ENCODE assay signal across 29 cellular contexts in genomic region chr22:48262596-48263430, GRCh38.
"Had no signal": no experiment of that assay in that cellular context is flagged by ENCODE, and none has a peak within 500 bp of the region (broad histone marks: within the 10 kb centered on the region; RNA-seq: fewer than 3 reads in every experiment).

No MANE protein-coding gene starts in this region.

- H3K4me1 ChIP-seq: adrenal gland, body of pancreas, colonic mucosa had no signal

- H3K27me3 ChIP-seq: adrenal gland, body of pancreas, colonic mucosa had no signal

- H3K9me3 ChIP-seq: adrenal gland, body of pancreas, colonic mucosa had no signal

- H3K9me3 Mint-ChIP-seq: activated CD4-positive, alpha-beta memory T cell treated with anti-CD3 and anti-CD28 coated beads for 36 hours; activated CD4-positive, alpha-beta T cell treated with anti-CD3 and anti-CD28 coated beads, Interleukin-2, amount 10 ng/mL, durations not matched to agents 24 days and 14 days; activated naive CD4-positive, alpha-beta T cell treated with anti-CD3 and anti-CD28 coated beads for 36 hours; activated naive CD4-positive, alpha-beta T cell treated with anti-CD3 and anti-CD28 coated beads, Interleukin-2, amount 50 U/mL, for 24 hours; activated naive CD8-positive, alpha-beta T cell treated with anti-CD3 and anti-CD28 coated beads for 36 hours; activated naive CD8-positive, alpha-beta T cell treated with anti-CD3 and anti-CD28 coated beads, Interleukin-2, amount 50 U/mL, for 24 hours; activated T-helper 1 cell treated with anti-CD3 and anti-CD28 coated beads, Interleukin-12 subunit alpha, Interleukin-12 subunit beta, Interleukin-2, Interleukin-4 antibody, amounts not matched to agents 30 ng/mL and 10 ng/mL and 1 ng/mL, durations not matched to agents 14 hours and 24 hours and 36 hours; activated T-helper 2 cell treated with anti-CD3 and anti-CD28 coated beads, Interferon-gamma antibody, Interleukin-2, Interleukin-4, amounts not matched to agents 10 μg/mL and 5 μg/mL and 100 μg/mL, durations not matched to agents 14 hours and 24 hours and 36 hours; T-cell; T-helper 1 cell treated with Interleukin-12 subunit alpha and Interleukin-12 subunit beta and Interleukin-4 antibody, amounts not matched to agents 30 μg/mL and 1 μg/mL, for 36 hours had no signal

- H3K36me3 Mint-ChIP-seq: activated CD4-positive, alpha-beta memory T cell treated with anti-CD3 and anti-CD28 coated beads for 36 hours; activated CD8-positive, alpha-beta memory T cell treated with anti-CD3 and anti-CD28 coated beads, Interleukin-2, amount 10 ng/mL, durations not matched to agents 7 days and 5 days; activated naive CD4-positive, alpha-beta T cell treated with anti-CD3 and anti-CD28 coated beads, Interleukin-2, amount 50 U/mL, for 24 hours; activated naive CD8-positive, alpha-beta T cell treated with anti-CD3 and anti-CD28 coated beads for 36 hours; T-cell had no signal

- H3K36me3 ChIP-seq: adrenal gland, colonic mucosa had no signal

- H3K4me3 ChIP-seq: adrenal gland, body of pancreas, colonic mucosa had no signal

- H3K4me3 Mint-ChIP-seq: activated CD4-positive, alpha-beta memory T cell treated with anti-CD3 and anti-CD28 coated beads for 36 hours; activated CD4-positive, alpha-beta T cell treated with anti-CD3 and anti-CD28 coated beads for 36 hours; activated CD4-positive, alpha-beta T cell treated with anti-CD3 and anti-CD28 coated beads, Interleukin-2, amount 10 ng/mL, durations not matched to agents 24 days and 14 days; activated CD8-positive, alpha-beta memory T cell treated with anti-CD3 and anti-CD28 coated beads, Interleukin-2, amount 10 ng/mL, durations not matched to agents 7 days and 5 days; activated CD8-positive, alpha-beta T cell treated with anti-CD3 and anti-CD28 coated beads, Interleukin-2, amount 10 ng/mL, durations not matched to agents 7 days and 5 days; activated naive CD4-positive, alpha-beta T cell treated with anti-CD3 and anti-CD28 coated beads for 36 hours; activated naive CD4-positive, alpha-beta T cell treated with anti-CD3 and anti-CD28 coated beads, Interleukin-2, amount 50 U/mL, for 24 hours; activated naive CD8-positive, alpha-beta T cell treated with anti-CD3 and anti-CD28 coated beads for 36 hours; activated naive CD8-positive, alpha-beta T cell treated with anti-CD3 and anti-CD28 coated beads, Interleukin-2, amount 50 U/mL, for 24 hours; activated T-helper 1 cell treated with anti-CD3 and anti-CD28 coated beads, Interleukin-12 subunit alpha, Interleukin-12 subunit beta, Interleukin-2, Interleukin-4 antibody, amounts not matched to agents 30 ng/mL and 10 ng/mL and 1 ng/mL, durations not matched to agents 14 hours and 24 hours and 36 hours; T-cell; T-helper 1 cell treated with Interleukin-12 subunit alpha and Interleukin-12 subunit beta and Interleukin-4 antibody, amounts not matched to agents 30 μg/mL and 1 μg/mL, for 36 hours had no signal

- ATAC-seq: activated CD4-positive, alpha-beta T cell treated with anti-CD3 and anti-CD28 coated beads for 36 hours; activated CD8-positive, alpha-beta memory T cell treated with anti-CD3 and anti-CD28 coated beads, Interleukin-2, amount 10 ng/mL, durations not matched to agents 7 days and 5 days; activated CD8-positive, alpha-beta T cell treated with anti-CD3 and anti-CD28 coated beads, Interleukin-2, amount 10 ng/mL, durations not matched to agents 7 days and 5 days; activated naive CD8-positive, alpha-beta T cell treated with anti-CD3 and anti-CD28 coated beads, Interleukin-2, amount 50 U/mL, for 24 hours; body of pancreas; esophagus mucosa; T-cell had no signal

- H3K27ac ChIP-seq: adrenal gland, body of pancreas, colonic mucosa had no signal

- DNase-seq: activated CD4-positive, alpha-beta memory T cell treated with anti-CD3 and anti-CD28 coated beads for 36 hours; activated CD4-positive, alpha-beta T cell treated with anti-CD3 and anti-CD28 coated beads for 36 hours; activated CD4-positive, alpha-beta T cell treated with anti-CD3 and anti-CD28 coated beads, Interleukin-2, amount 10 ng/mL, durations not matched to agents 24 days and 14 days; activated CD4-positive, CD25-positive, alpha-beta regulatory T cell; activated CD4-positive, CD25-positive, alpha-beta regulatory T cell treated with anti-CD3 and anti-CD28 coated beads, Interleukin-2, amount 50 U/mL, for 72 hours; activated CD8-positive, alpha-beta memory T cell treated with anti-CD3 and anti-CD28 coated beads, Interleukin-2, amount 10 ng/mL, durations not matched to agents 7 days and 5 days; activated CD8-positive, alpha-beta memory T cell treated with anti-CD3 and anti-CD28 coated beads, Interleukin-2, amount 50 U/mL, for 4 hours; activated CD8-positive, alpha-beta T cell treated with anti-CD3 and anti-CD28 coated beads, Interleukin-2, amount 10 ng/mL, durations not matched to agents 7 days and 5 days; activated naive CD4-positive, alpha-beta T cell treated with anti-CD3 and anti-CD28 coated beads for 36 hours; activated naive CD8-positive, alpha-beta T cell treated with anti-CD3 and anti-CD28 coated beads for 36 hours; activated naive CD8-positive, alpha-beta T cell treated with anti-CD3 and anti-CD28 coated beads, Interleukin-2, amount 50 U/mL, for 24 hours; activated T-cell treated with anti-CD3 and anti-CD28 coated beads, Interleukin-2, amount 50 U/mL, for 1 hour; activated T-cell treated with anti-CD3 and anti-CD28 coated beads, Interleukin-2, amount 50 U/mL, for 48 hours; adrenal gland; amygdala; aorta; body of pancreas; central memory CD4-positive, alpha-beta T cell; cerebellar nuclear complex; colonic mucosa; effector CD8-positive, alpha-beta T cell; foreskin fibroblast; T-cell; T-helper 9 cell had no signal

- H3K27ac Mint-ChIP-seq: activated CD4-positive, alpha-beta memory T cell treated with anti-CD3 and anti-CD28 coated beads for 36 hours; activated CD4-positive, alpha-beta T cell treated with anti-CD3 and anti-CD28 coated beads for 36 hours; activated CD4-positive, alpha-beta T cell treated with anti-CD3 and anti-CD28 coated beads, Interleukin-2, amount 10 ng/mL, durations not matched to agents 24 days and 14 days; activated CD8-positive, alpha-beta memory T cell treated with anti-CD3 and anti-CD28 coated beads, Interleukin-2, amount 10 ng/mL, durations not matched to agents 7 days and 5 days; activated CD8-positive, alpha-beta T cell treated with anti-CD3 and anti-CD28 coated beads, Interleukin-2, amount 10 ng/mL, durations not matched to agents 7 days and 5 days; activated naive CD4-positive, alpha-beta T cell treated with anti-CD3 and anti-CD28 coated beads for 36 hours; activated naive CD4-positive, alpha-beta T cell treated with anti-CD3 and anti-CD28 coated beads, Interleukin-2, amount 50 U/mL, for 24 hours; activated naive CD8-positive, alpha-beta T cell treated with anti-CD3 and anti-CD28 coated beads for 36 hours; activated naive CD8-positive, alpha-beta T cell treated with anti-CD3 and anti-CD28 coated beads, Interleukin-2, amount 50 U/mL, for 24 hours; activated T-helper 1 cell treated with anti-CD3 and anti-CD28 coated beads, Interleukin-12 subunit alpha, Interleukin-12 subunit beta, Interleukin-2, Interleukin-4 antibody, amounts not matched to agents 30 ng/mL and 10 ng/mL and 1 ng/mL, durations not matched to agents 14 hours and 24 hours and 36 hours; activated T-helper 2 cell treated with anti-CD3 and anti-CD28 coated beads, Interferon-gamma antibody, Interleukin-2, Interleukin-4, amounts not matched to agents 10 μg/mL and 5 μg/mL and 100 μg/mL, durations not matched to agents 14 hours and 24 hours and 36 hours; T-cell; T-helper 1 cell treated with Interleukin-12 subunit alpha and Interleukin-12 subunit beta and Interleukin-4 antibody, amounts not matched to agents 30 μg/mL and 1 μg/mL, for 36 hours had no signal

- H3K27me3 Mint-ChIP-seq: activated CD4-positive, alpha-beta T cell treated with anti-CD3 and anti-CD28 coated beads for 36 hours; activated CD4-positive, alpha-beta T cell treated with anti-CD3 and anti-CD28 coated beads, Interleukin-2, amount 10 ng/mL, durations not matched to agents 24 days and 14 days; activated CD8-positive, alpha-beta memory T cell treated with anti-CD3 and anti-CD28 coated beads, Interleukin-2, amount 10 ng/mL, durations not matched to agents 7 days and 5 days; activated naive CD4-positive, alpha-beta T cell treated with anti-CD3 and anti-CD28 coated beads, Interleukin-2, amount 50 U/mL, for 24 hours; activated naive CD8-positive, alpha-beta T cell treated with anti-CD3 and anti-CD28 coated beads for 36 hours had no signal

- H3K4me1 Mint-ChIP-seq: activated CD4-positive, alpha-beta T cell treated with anti-CD3 and anti-CD28 coated beads for 36 hours; activated CD4-positive, alpha-beta T cell treated with anti-CD3 and anti-CD28 coated beads, Interleukin-2, amount 10 ng/mL, durations not matched to agents 24 days and 14 days; activated CD8-positive, alpha-beta memory T cell treated with anti-CD3 and anti-CD28 coated beads, Interleukin-2, amount 10 ng/mL, durations not matched to agents 7 days and 5 days; activated naive CD4-positive, alpha-beta T cell treated with anti-CD3 and anti-CD28 coated beads, Interleukin-2, amount 50 U/mL, for 24 hours; activated naive CD8-positive, alpha-beta T cell treated with anti-CD3 and anti-CD28 coated beads for 36 hours; T-cell had no signal
